In the genomic region with DNA sequence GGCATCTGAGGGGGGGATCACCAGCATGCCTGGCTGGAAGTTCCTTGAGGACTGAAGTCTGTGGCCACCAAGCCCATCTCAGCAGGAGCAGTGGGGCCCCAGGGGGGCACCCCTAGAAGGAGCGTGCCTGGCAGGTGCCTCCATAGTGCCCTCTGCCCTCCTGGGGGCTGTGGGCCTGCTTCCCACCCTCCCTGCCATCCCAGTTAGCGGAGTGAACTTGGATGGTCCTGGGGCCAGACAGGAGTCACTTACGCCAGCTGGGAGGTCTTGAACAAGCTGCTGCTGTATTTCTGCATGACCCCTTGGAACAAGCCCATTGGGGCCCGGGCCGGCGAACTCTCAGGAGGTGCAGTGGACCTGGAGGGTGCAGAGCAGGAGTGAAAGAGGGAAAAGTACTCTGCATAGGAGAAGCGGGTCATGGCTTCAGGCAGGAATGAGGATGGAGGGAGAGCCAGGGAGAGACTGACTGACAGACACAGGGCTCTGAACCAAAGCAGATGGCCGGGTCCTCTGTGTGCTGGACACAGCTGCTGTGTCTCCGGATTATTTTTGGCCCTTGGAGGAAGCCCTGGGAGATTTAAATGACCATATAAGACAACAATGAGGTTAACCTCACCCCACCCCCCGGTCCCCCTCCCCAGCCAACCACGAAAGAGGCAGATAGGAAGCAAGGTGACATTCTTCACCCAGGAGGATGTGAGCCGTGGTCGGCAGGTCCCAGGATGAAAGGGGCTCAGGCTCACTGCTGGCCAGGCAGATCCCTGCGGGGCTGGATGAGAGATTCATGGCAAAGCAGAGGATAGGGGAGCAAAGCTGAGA, we compare ENCODE assay signal across 13 cellular contexts. TPM values are rescaled to one million over a fixed set of nuclear protein-coding genes. Genes with fewer than 3 reads are reported as not detected.
A peak's percentile ranks its signal among the peaks of the same experiment; 100 is the strongest.
DNase-seq lines count a peak whose midpoint lies in the region; ATAC-seq, FAIRE-seq and TF ChIP-seq lines count a peak whose summit lies in the region.
"Had no signal": no experiment of that assay in that cellular context is flagged by ENCODE, and none has a peak within 500 bp of the region (broad histone marks: within the 10 kb centered on the region; RNA-seq: fewer than 3 reads in every experiment).

No MANE protein-coding gene starts in this region.

- H3K4me1 ChIP-seq in cardiac muscle cell (ENCODE audit: low read depth) = peaks cover 61% of the 10 kb centered on the region
- H3K4me1 ChIP-seq in small intestine (ENCODE audit: control insufficient read depth in 2 of 2, insufficient read depth in 1 of 2, low read depth in 1 of 2, low read length in 1 of 2) = peaks cover 0 to 3% of the 10 kb centered on the region in 2 donors

- no peak for ATAC-seq in GM18909 (IDR thresholded peaks at IDR 0.05; ENCODE audit: poor library complexity, unreplicated experiment)
- no peak for ATAC-seq in HG02571 (IDR thresholded peaks at IDR 0.05; ENCODE audit: unreplicated experiment)

- peak; percentile 46 for DNase-seq in NK-92 treated with Interleukin-12 subunit alpha and Interleukin-12 subunit beta, amount 100 ng/mL, for 24 hours (lab: John Stamatoyannopoulos, UW)
- DNase-seq in NK-92 (lab: John Stamatoyannopoulos, UW; ENCODE audit: unreplicated experiment) (no peak), cardiac muscle cell (ENCODE audit: low read depth in 1 of 2, low spot score in 1 of 2) (peak in 1 of 2 donors; percentile 85), small intestine (no peak), MCF 10A (ENCODE audit: unreplicated experiment) (no peak)
- DNase-seq: adrenal gland, midbrain, NCI-H2107 had no signal

- TF ChIP-seq CTCF in SU-DHL-6 (IDR thresholded peaks at IDR 0.05; ENCODE audit: insufficient read depth, low read length, poor library complexity, severe bottlenecking) = no peak
- no peak for TF ChIP-seq CTCF in cardiac muscle cell (IDR thresholded peaks at IDR 0.05; ENCODE audit: low read depth, low read length)
- no peak for TF ChIP-seq CTCF in MCF 10A (IDR thresholded peaks at IDR 0.05; ENCODE audit: unreplicated experiment)

- no peak overlapping the region for H2AFZ ChIP-seq in SU-DHL-6 (ENCODE audit: low read depth, low read length, severe bottlenecking)

- no peaks in the 10 kb centered on the region for H3K9me2 ChIP-seq in SU-DHL-6 (replicated peaks; ENCODE audit: insufficient read depth, low read length)

- H3K36me3 Mint-ChIP-seq in MCF 10A (ENCODE audit: insufficient read depth, unreplicated experiment) = peaks cover 6% of the 10 kb centered on the region

- WGBS in small intestine, 3 donors = 53 to 68% (median 67%) methylated on average over 14 of the region's 14 CpGs

- H3K27ac ChIP-seq in SU-DHL-6 (ENCODE audit: low read depth, low read length) (peak overlapping the region; percentile 99), cardiac muscle cell (peak overlapping the region; percentile 95), small intestine (ENCODE audit: low read depth in 1 of 2, low read length in 1 of 2) (peak overlapping the region; percentile 66 to 89)
- H3K27ac ChIP-seq: adrenal gland had no signal

- intact Hi-C loops in MCF 10A (cut with micrococcal nuclease) = no loop called here

- H3K9me3 Mint-ChIP-seq in MCF 10A (ENCODE audit: unreplicated experiment) = no peaks in the 10 kb centered on the region

- H3K9me3 ChIP-seq in SU-DHL-6 (ENCODE audit: insufficient read depth, low read length) (no peaks in the 10 kb centered on the region), cardiac muscle cell (ENCODE audit: low read depth) (no peaks in the 10 kb centered on the region), small intestine (ENCODE audit: control insufficient read depth, low read depth) (no peaks in the 10 kb centered on the region)
- H3K9me3 ChIP-seq: adrenal gland had no signal

- H3K79me2 ChIP-seq in SU-DHL-6 (ENCODE audit: insufficient read depth, low read length) = no peaks in the 10 kb centered on the region; the same call in 1 of the 2 replicates

- CTCF ChIA-PET in MCF 10A (lab: Yijun Ruan, JAX) = no interaction called here

- peak overlapping the region; percentile 64 for H3K4me2 ChIP-seq in SU-DHL-6 (ENCODE audit: low read depth, low read length, poor library complexity, severe bottlenecking)

- POLR2A ChIA-PET in MCF 10A (lab: Yijun Ruan, JAX) = no interaction called here

- H3K36me3 ChIP-seq in SU-DHL-6 (ENCODE audit: low read length) (no peaks in the 10 kb centered on the region), cardiac muscle cell (peaks cover 6% of the 10 kb centered on the region), small intestine (ENCODE audit: control insufficient read depth in 2 of 2, insufficient read depth in 2 of 2, low read length in 2 of 2) (no peaks in the 10 kb centered on the region)
- H3K36me3 ChIP-seq: adrenal gland had no signal

- H3K27ac Mint-ChIP-seq in MCF 10A (ENCODE audit: low read depth, unreplicated experiment) = no peak overlapping the region

- no peak overlapping the region for H3K4me3 Mint-ChIP-seq in MCF 10A (ENCODE audit: unreplicated experiment)

- peaks cover 19% of the 10 kb centered on the region for H3K4me1 Mint-ChIP-seq in MCF 10A (ENCODE audit: insufficient read depth, unreplicated experiment)

- peak overlapping the region; percentile 60 for H3K9ac ChIP-seq in SU-DHL-6 (ENCODE audit: low read length)

- H4K20me1 ChIP-seq in SU-DHL-6 (ENCODE audit: low read depth, low read length) = no peaks in the 10 kb centered on the region

- H3F3A ChIP-seq in SU-DHL-6 (ENCODE audit: insufficient read depth) = peaks cover 30% of the 10 kb centered on the region

- BruUV-seq in MCF 10A (replicated peaks; lab: Mats Ljungman, UMichigan) = no TSS peak

- FAIRE-seq in small intestine (lab: Jason Lieb, UNC) = no peak
- FAIRE-seq: A204.1 had no signal

- H3K4me3 ChIP-seq in SU-DHL-6 (ENCODE audit: insufficient read depth, low read length, poor library complexity, severe bottlenecking) (peak overlapping the region; percentile 15), cardiac muscle cell (peak overlapping the region; percentile 30), small intestine (ENCODE audit: low read depth in 1 of 2, low read length in 2 of 2) (peak overlapping the region in 1 of 2 donors; percentile 10)
- H3K4me3 ChIP-seq: adrenal gland had no signal

- H3K27me3 ChIP-seq in SU-DHL-6 (ENCODE audit: low read length) = no peaks in the 10 kb centered on the region
- no peaks in the 10 kb centered on the region for H3K27me3 ChIP-seq in cardiac muscle cell
- H3K27me3 ChIP-seq in small intestine (ENCODE audit: control insufficient read depth in 2 of 2, insufficient read depth in 2 of 2, low read length in 2 of 2) = no peaks in the 10 kb centered on the region
- H3K27me3 ChIP-seq: adrenal gland had no signal

- H3K27me3 Mint-ChIP-seq in MCF 10A (ENCODE audit: insufficient read depth, unreplicated experiment) = no peaks in the 10 kb centered on the region

RNA-seq across cellular contexts. Expression of a gene that starts 19.6 kb away (rescaled TPM):
- total RNA-seq in cardiac muscle cell = 208 and 240 TPM in 2 replicates
- polyA plus RNA-seq in cardiac muscle cell = 165 and 191 TPM in 2 replicates
- polyA plus RNA-seq in small intestine = 1 to 10 TPM; 1.3 to 5.6 (median 4.6) TPM
- total RNA-seq in MCF 10A (2022) = not detected in 2 replicates
- total RNA-seq: H4 had no signal

RNA-seq across cellular contexts. Expression of a gene that starts 29.6 kb away (rescaled TPM):
- total RNA-seq in cardiac muscle cell = not detected in 2 replicates
- polyA plus RNA-seq in cardiac muscle cell = 0.16 TPM in 1 of 2 replicates, not detected in the other
- polyA plus RNA-seq in small intestine = not detected
- not detected in 2 replicates for total RNA-seq in MCF 10A (2022)
- total RNA-seq: adrenal gland, H4 had no signal
- polyA plus RNA-seq: adrenal gland had no signal

RNA-seq across cellular contexts. Expression of a gene that starts 40.4 kb away (rescaled TPM):
- total RNA-seq in cardiac muscle cell (not detected in 2 replicates), MCF 10A (2022) (not detected in 2 replicates)
- polyA plus RNA-seq in cardiac muscle cell (0.21 TPM in 1 of 2 replicates, not detected in the other), small intestine (not detected)
- total RNA-seq: adrenal gland, H4 had no signal
- polyA plus RNA-seq: adrenal gland had no signal

Comparison
In these comparisons a context has a peak if more than half of its experiments do, and no peak if none do; other contexts are left out.
1. RNA of a gene that starts 19.6 kb away (total RNA-seq): 208 to 240 TPM in cardiac muscle cell; not detected in MCF 10A; every median in the first group is over 100 times any median in the second.
2. Peak in every context shown above with its lines, with median percentiles within 50 percentile points of each other: H3K27ac ChIP-seq.